ENCODE assay signal across 1 cellular context in genomic region chr10:26737730-26738129, GRCh38.
TF ChIP-seq lines count a peak whose summit lies in the region.

No MANE protein-coding gene starts in this region.

TF ChIP-seq in GM12878, 131 proteins besides CTCF, POLR2A, EP300 and RAD21 (continued from another document and continues in another):
- 0 out of 2 replicates have a peak, but pooled peaks have one; percentile 59 for TF ChIP-seq CHD2 (IDR thresholded peaks at IDR 0.05; ENCODE audit: borderline replicate concordance, low read depth, low read length)
- no peak for TF ChIP-seq NRF1 (conservative IDR thresholded peaks at IDR 0.05; ENCODE audit: low read depth, low read length)
- peak; percentile 68; the same call in 1 of the 2 replicates for TF ChIP-seq SIN3A (IDR thresholded peaks at IDR 0.05; ENCODE audit: low read depth, low read length)
- TF ChIP-seq YBX1 (IDR thresholded peaks at IDR 0.05): no peak
- no peak for TF ChIP-seq EZH2 (IDR thresholded peaks at IDR 0.05; ENCODE audit: borderline replicate concordance, control insufficient read depth, low read depth, low read length)
- TF ChIP-seq REST (IDR thresholded peaks at IDR 0.05; ENCODE audit: low read depth, low read length): no peak
- TF ChIP-seq, protein P1, sequence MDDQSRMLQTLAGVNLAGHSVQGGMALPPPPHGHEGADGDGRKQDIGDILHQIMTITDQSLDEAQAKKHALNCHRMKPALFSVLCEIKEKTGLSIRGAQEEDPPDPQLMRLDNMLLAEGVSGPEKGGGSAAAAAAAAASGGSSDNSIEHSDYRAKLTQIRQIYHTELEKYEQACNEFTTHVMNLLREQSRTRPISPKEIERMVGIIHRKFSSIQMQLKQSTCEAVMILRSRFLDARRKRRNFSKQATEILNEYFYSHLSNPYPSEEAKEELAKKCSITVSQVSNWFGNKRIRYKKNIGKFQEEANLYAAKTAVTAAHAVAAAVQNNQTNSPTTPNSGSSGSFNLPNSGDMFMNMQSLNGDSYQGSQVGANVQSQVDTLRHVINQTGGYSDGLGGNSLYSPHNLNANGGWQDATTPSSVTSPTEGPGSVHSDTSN (IDR thresholded peaks at IDR 0.05; ENCODE audit: insufficient replicate concordance, low read depth, low read length): no peak
- peak; percentile 52; the same call in 1 of the 2 replicates for TF ChIP-seq TBL1XR1 (IDR thresholded peaks at IDR 0.05; ENCODE audit: low read depth, low read length)
- TF ChIP-seq GATAD2B (conservative IDR thresholded peaks at IDR 0.05; ENCODE audit: low read depth): no peak
- TF ChIP-seq BMI1 (IDR thresholded peaks at IDR 0.05; ENCODE audit: borderline replicate concordance): peak; percentile 11; the same call in 1 of the 2 replicates
- TF ChIP-seq SUZ12 (IDR thresholded peaks at IDR 0.05; ENCODE audit: unreplicated experiment): no peak
- peak; percentile 18; the same call in 1 of the 2 replicates for TF ChIP-seq SMC3 (IDR thresholded peaks at IDR 0.05; ENCODE audit: borderline replicate concordance, low read length)
- TF ChIP-seq SMAD1 (IDR thresholded peaks at IDR 0.05; ENCODE audit: low read depth, partially characterized antibody): no peak
- TF ChIP-seq HDAC2 (IDR thresholded peaks at IDR 0.05): no peak
- TF ChIP-seq RCOR1 (conservative IDR thresholded peaks at IDR 0.05; ENCODE audit: low read depth, low read length): 0 out of 2 replicates have a peak, but pooled peaks have one; percentile 30
- TF ChIP-seq MYC (IDR thresholded peaks at IDR 0.05; ENCODE audit: insufficient read depth, insufficient read length, insufficient replicate concordance, low read length, severe bottlenecking): no peak
- TF ChIP-seq SP1 (IDR thresholded peaks at IDR 0.05; ENCODE audit: low read depth, low read length): no peak
- no peak for TF ChIP-seq KAT2A (conservative IDR thresholded peaks at IDR 0.05; ENCODE audit: control insufficient read depth, low read depth, low read length)
- peak; percentile 79; the same call in 1 of the 2 replicates for TF ChIP-seq WRNIP1 (IDR thresholded peaks at IDR 0.05; ENCODE audit: borderline replicate concordance, low read depth, low read length)
- TF ChIP-seq RELB (IDR thresholded peaks at IDR 0.05; ENCODE audit: low read depth): peak; percentile 92
- TF ChIP-seq, protein P2, sequence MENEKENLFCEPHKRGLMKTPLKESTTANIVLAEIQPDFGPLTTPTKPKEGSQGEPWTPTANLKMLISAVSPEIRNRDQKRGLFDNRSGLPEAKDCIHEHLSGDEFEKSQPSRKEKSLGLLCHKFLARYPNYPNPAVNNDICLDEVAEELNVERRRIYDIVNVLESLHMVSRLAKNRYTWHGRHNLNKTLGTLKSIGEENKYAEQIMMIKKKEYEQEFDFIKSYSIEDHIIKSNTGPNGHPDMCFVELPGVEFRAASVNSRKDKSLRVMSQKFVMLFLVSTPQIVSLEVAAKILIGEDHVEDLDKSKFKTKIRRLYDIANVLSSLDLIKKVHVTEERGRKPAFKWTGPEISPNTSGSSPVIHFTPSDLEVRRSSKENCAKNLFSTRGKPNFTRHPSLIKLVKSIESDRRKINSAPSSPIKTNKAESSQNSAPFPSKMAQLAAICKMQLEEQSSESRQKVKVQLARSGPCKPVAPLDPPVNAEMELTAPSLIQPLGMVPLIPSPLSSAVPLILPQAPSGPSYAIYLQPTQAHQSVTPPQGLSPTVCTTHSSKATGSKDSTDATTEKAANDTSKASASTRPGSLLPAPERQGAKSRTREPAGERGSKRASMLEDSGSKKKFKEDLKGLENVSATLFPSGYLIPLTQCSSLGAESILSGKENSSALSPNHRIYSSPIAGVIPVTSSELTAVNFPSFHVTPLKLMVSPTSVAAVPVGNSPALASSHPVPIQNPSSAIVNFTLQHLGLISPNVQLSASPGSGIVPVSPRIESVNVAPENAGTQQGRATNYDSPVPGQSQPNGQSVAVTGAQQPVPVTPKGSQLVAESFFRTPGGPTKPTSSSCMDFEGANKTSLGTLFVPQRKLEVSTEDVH (IDR thresholded peaks at IDR 0.05; ENCODE audit: low read depth, partially characterized antibody): no peak
- TF ChIP-seq, protein P3, sequence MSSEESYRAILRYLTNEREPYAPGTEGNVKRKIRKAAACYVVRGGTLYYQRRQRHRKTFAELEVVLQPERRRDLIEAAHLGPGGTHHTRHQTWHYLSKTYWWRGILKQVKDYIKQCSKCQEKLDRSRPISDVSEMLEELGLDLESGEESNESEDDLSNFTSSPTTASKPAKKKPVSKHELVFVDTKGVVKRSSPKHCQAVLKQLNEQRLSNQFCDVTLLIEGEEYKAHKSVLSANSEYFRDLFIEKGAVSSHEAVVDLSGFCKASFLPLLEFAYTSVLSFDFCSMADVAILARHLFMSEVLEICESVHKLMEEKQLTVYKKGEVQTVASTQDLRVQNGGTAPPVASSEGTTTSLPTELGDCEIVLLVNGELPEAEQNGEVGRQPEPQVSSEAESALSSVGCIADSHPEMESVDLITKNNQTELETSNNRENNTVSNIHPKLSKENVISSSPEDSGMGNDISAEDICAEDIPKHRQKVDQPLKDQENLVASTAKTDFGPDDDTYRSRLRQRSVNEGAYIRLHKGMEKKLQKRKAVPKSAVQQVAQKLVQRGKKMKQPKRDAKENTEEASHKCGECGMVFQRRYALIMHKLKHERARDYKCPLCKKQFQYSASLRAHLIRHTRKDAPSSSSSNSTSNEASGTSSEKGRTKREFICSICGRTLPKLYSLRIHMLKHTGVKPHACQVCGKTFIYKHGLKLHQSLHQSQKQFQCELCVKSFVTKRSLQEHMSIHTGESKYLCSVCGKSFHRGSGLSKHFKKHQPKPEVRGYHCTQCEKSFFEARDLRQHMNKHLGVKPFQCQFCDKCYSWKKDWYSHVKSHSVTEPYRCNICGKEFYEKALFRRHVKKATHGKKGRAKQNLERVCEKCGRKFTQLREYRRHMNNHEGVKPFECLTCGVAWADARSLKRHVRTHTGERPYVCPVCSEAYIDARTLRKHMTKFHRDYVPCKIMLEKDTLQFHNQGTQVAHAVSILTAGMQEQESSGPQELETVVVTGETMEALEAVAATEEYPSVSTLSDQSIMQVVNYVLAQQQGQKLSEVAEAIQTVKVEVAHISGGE (CRISPR knock-in tag; IDR thresholded peaks at IDR 0.05): no peak
- no peak for TF ChIP-seq SMAD5 (IDR thresholded peaks at IDR 0.05; ENCODE audit: low read depth)
- no peak for TF ChIP-seq TARDBP (IDR thresholded peaks at IDR 0.05; ENCODE audit: borderline replicate concordance)
- peak; percentile 67 for TF ChIP-seq MTA2 (IDR thresholded peaks at IDR 0.05; ENCODE audit: low read depth)
- TF ChIP-seq ZZZ3 (IDR thresholded peaks at IDR 0.05; ENCODE audit: control insufficient read depth, insufficient read length, low read depth): no peak
- TF ChIP-seq E4F1 (IDR thresholded peaks at IDR 0.05; ENCODE audit: borderline replicate concordance, partially characterized antibody): no peak
- 0 out of 2 replicates have a peak, but pooled peaks have one; percentile 53 for TF ChIP-seq TAF1 (IDR thresholded peaks at IDR 0.05; ENCODE audit: borderline replicate concordance, low read depth, low read length)
- peak; percentile 88 for TF ChIP-seq JUND (IDR thresholded peaks at IDR 0.05; ENCODE audit: low read depth, low read length)
- TF ChIP-seq RBBP5 (conservative IDR thresholded peaks at IDR 0.05): no peak
- TF ChIP-seq CUX1 (IDR thresholded peaks at IDR 0.05; ENCODE audit: insufficient replicate concordance, low read depth, low read length): peak; percentile 12
